Comparison of ENCODE assay signal across 9 cellular contexts in the genomic region with DNA sequence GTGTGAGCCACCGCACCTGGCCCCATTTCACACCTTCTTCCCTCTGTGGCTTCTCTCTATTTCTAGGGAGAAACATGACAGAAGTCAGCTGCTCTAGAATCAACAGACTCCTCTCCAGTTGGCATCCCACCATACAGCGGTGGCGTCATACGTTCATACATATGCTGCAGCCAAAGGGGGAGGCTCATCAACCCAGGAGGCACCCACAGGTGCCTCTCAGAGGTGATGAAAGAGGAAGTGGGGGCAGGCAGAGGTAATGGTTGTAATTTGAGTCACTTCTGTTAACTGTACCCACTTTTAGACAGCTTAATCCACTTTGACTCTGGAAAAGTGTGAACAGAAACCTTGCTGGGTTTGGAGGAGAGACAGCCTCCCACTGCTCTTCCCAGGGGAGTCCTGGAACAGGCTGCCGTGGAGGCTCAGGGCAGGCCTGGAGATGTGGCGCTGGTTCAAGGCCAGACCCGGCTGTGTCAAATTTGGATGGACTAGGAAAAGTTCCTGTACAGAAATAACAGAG. TPM values are rescaled to one million over a fixed set of nuclear protein-coding genes. Genes with fewer than 3 reads are reported as not detected.
A peak's percentile ranks its signal among the peaks of the same experiment; 100 is the strongest.
DNase-seq lines count a peak whose midpoint lies in the region; ATAC-seq and TF ChIP-seq lines count a peak whose summit lies in the region.
"Had no signal": no experiment of that assay in that cellular context is flagged by ENCODE, and none has a peak within 500 bp of the region (broad histone marks: within the 10 kb centered on the region; RNA-seq: fewer than 3 reads in every experiment).

No MANE protein-coding gene starts in this region.

- BruUV-seq in OCI-LY7 (replicated peaks; lab: Mats Ljungman, UMichigan) (no TSS peak), A673 (replicated peaks; lab: Mats Ljungman, UMichigan) (no TSS peak)

- H3K9me2 ChIP-seq in OCI-LY7 (ENCODE audit: insufficient read depth, low read length), result no peaks in the 10 kb centered on the region

- CTCF ChIA-PET in OCI-LY7 (lab: Charles Lee; ENCODE audit: unreplicated experiment), result interaction anchor here (1.3 kb wide), 1 partner anchor 52 kb away, joined by 4 read pairs; no protein-coding TSS in a partner anchor
- CTCF ChIA-PET in A673 (lab: Charles Lee), result no interaction called here

- H3K36me3 ChIP-seq in OCI-LY7 (ENCODE audit: insufficient read depth, low read length), result no peaks in the 10 kb centered on the region
- H3K36me3 ChIP-seq in A673 (ENCODE audit: insufficient read depth, low read length, poor library complexity, severe bottlenecking), result no peaks in the 10 kb centered on the region
- H3K36me3 ChIP-seq: SJSA1 had no signal

- POLR2A ChIA-PET in OCI-LY7 (lab: Charles Lee) (interaction anchor here (1.2 to 1.7 kb wide), 3 partner anchors 14 to 47 kb away, joined by 3 to 5 read pairs (median 3); no protein-coding TSS in a partner anchor), A673 (lab: Charles Lee; ENCODE audit: low non-redundant PET) (no interaction called here)

- peak; percentile 78 for ATAC-seq in HG02973 (IDR thresholded peaks at IDR 0.05; ENCODE audit: unreplicated experiment)

- H3K4me1 ChIP-seq in OCI-LY7 (ENCODE audit: insufficient read depth, low read length, poor library complexity, severe bottlenecking), result peaks cover 44% of the 10 kb centered on the region
- peaks cover 4% of the 10 kb centered on the region for H3K4me1 ChIP-seq in A673 (ENCODE audit: insufficient read depth, low read length, poor library complexity, severe bottlenecking)
- H3K4me1 ChIP-seq: SJSA1 had no signal

- H2AFZ ChIP-seq in OCI-LY7 (ENCODE audit: low read length), result 0 out of 2 replicates have a peak overlapping the region, but pooled peaks have one; percentile 4

- peak overlapping the region; percentile 34 for H3K4me2 ChIP-seq in OCI-LY7 (ENCODE audit: low read length)

- H3K27me3 ChIP-seq in A673 (replicated peaks; ENCODE audit: insufficient read depth, low read depth, low read length, poor library complexity), result no peaks in the 10 kb centered on the region
- H3K27me3 ChIP-seq: SJSA1 had no signal

- H3K9me3 ChIP-seq in OCI-LY7 (ENCODE audit: low read length), result no peaks in the 10 kb centered on the region
- no peaks in the 10 kb centered on the region for H3K9me3 ChIP-seq in A673 (ENCODE audit: low read depth, low read length, poor library complexity, severe bottlenecking)
- H3K9me3 ChIP-seq: SJSA1 had no signal

- peak; percentile 58 for DNase-seq in NCI-H2029 (lab: John Stamatoyannopoulos, UW)
- no peak for DNase-seq in NCI-H2029 treated with DMSO at 0.1 percent for 48 hours (lab: John Stamatoyannopoulos, UW)
- peak; percentile 76 for DNase-seq in OCI-LY7 (ENCODE audit: low spot score)
- DNase-seq in germinal center (ENCODE audit: low spot score), result peak; percentile 73
- DNase-seq in A673 (ENCODE audit: low spot score), result no peak
- no peak for DNase-seq in SHP77 treated with DMSO at 0.1 percent for 48 hours (lab: John Stamatoyannopoulos, UW)
- no peak for DNase-seq in globus pallidus (ENCODE audit: low spot score)

- no peak for TF ChIP-seq CTCF in OCI-LY7 (conservative IDR thresholded peaks at IDR 0.05; ENCODE audit: low read length)
- TF ChIP-seq CTCF in A673 (conservative IDR thresholded peaks at IDR 0.05; ENCODE audit: low read depth, low read length), result no peak

- no peaks in the 10 kb centered on the region for H3K79me2 ChIP-seq in OCI-LY7 (ENCODE audit: insufficient read depth, low read depth, low read length)

- intact Hi-C loops in OCI-LY7 (cut with micrococcal nuclease; ENCODE audit: unreplicated experiment), result loop anchor here (2.0 kb wide), 1 partner anchor 47 kb away; the partner anchor contains the start of gene SUB1
- intact Hi-C loops in A673 (cut with micrococcal nuclease; ENCODE audit: unreplicated experiment), result no loop called here

- no peaks in the 10 kb centered on the region for H4K20me1 ChIP-seq in OCI-LY7 (ENCODE audit: insufficient read depth, low read length)

- H3K27ac ChIP-seq in OCI-LY7 (ENCODE audit: low read depth, low read length, poor library complexity, severe bottlenecking) (peak overlapping the region; percentile 15), A673 (ENCODE audit: low read depth, low read length, poor library complexity, severe bottlenecking) (no peak overlapping the region)
- H3K27ac ChIP-seq: SJSA1 had no signal

- H3K4me3 ChIP-seq in OCI-LY7 (ENCODE audit: low read depth, low read length, poor library complexity, severe bottlenecking) (no peak overlapping the region), A673 (ENCODE audit: low read depth, low read length, poor library complexity, severe bottlenecking) (no peak overlapping the region)
- H3K4me3 ChIP-seq: SJSA1 had no signal

RNA-seq across cellular contexts. Expression of gene SUB1, which starts 47.3 kb away (rescaled TPM):
- 40.3 and 56.9 TPM in 2 replicates for total RNA-seq in OCI-LY7 (2014; rRNA removed; shearing (Covaris generic))
- total RNA-seq in OCI-LY7 (2022) (69.2 and 82.2 TPM in 2 replicates), A673 (2021) (324 and 331 TPM in 2 replicates)

Comparison
In these comparisons a context has a peak if more than half of its experiments do, and no peak if none do; other contexts are left out.
1. DNase-seq: peak in NCI-H2029 (single experiment), OCI-LY7 (single experiment) and germinal center (single experiment); none in NCI-H2029 treated with DMSO at 0.1 percent for 48 hours (single experiment), A673 (single experiment), SHP77 treated with DMSO at 0.1 percent for 48 hours (single experiment) and globus pallidus (single experiment).